ENCODE assay signal across 23 cellular contexts in genomic region chr11:22690891-22691290, GRCh38. TPM values are rescaled to one million over a fixed set of nuclear protein-coding genes. Genes with fewer than 3 reads are reported as not detected.
DNase-seq lines count a peak whose midpoint lies in the region; ATAC-seq and TF ChIP-seq lines count a peak whose summit lies in the region.
"Had no signal": no experiment of that assay in that cellular context is flagged by ENCODE, and none has a peak within 500 bp of the region (broad histone marks: within the 10 kb centered on the region; RNA-seq: fewer than 3 reads in every experiment).

No MANE protein-coding gene starts in this region.

- H3K4ac ChIP-seq in neuronal stem cell (ENCODE audit: low read length), result no peak overlapping the region

- WGBS in neuronal stem cell (ENCODE audit: extremely low coverage in 2 of 2, insufficient read length in 2 of 2, insufficient replicate concordance in 1 of 2), 2 donors, result no CpG with 5 or more reads among the region's 4 CpGs
- 67 to 80% (median 71%) methylated on average over 4 of the region's 4 CpGs for WGBS in heart left ventricle, 4 donors

- no peaks in the 10 kb centered on the region for H3K79me1 ChIP-seq in neuronal stem cell (ENCODE audit: low read depth, low read length)

- H2BK12ac ChIP-seq in neuronal stem cell (ENCODE audit: low read length), result no peak overlapping the region

- H3K36me3 Mint-ChIP-seq in GM23338 (ENCODE audit: low read depth), result no peaks in the 10 kb centered on the region
- H3K36me3 Mint-ChIP-seq: stimulated activated effector memory CD8-positive, alpha-beta T cell treated with anti-CD3 and anti-CD28 coated beads, Interleukin-12 subunit alpha, Interleukin-12 subunit beta, amount 100 ng/mL, for 72 hours had no signal

- H3K4me3 ChIP-seq in GM23338 (no peak overlapping the region), astrocyte of the spinal cord (ENCODE audit: low read depth, low read length) (no peak overlapping the region), neuronal stem cell (ENCODE audit: low read length in 2 of 2) (peak overlapping the region in 1 of 2 donors; percentile 14), heart left ventricle (no peak overlapping the region)
- H3K4me3 ChIP-seq: esophagus squamous epithelium, left lung, ovary, smooth muscle cell, thyroid gland had no signal

- H3K9ac ChIP-seq in neuronal stem cell (ENCODE audit: low read depth, low read length, poor library complexity), result no peak overlapping the region

- H3K23ac ChIP-seq in neuronal stem cell (ENCODE audit: low read depth, low read length, poor library complexity), result no peak overlapping the region

- peak; percentile 24 for DNase-seq in activated gamma-delta T cell treated with Interleukin-2 at 50 U/mL for 16 hours
- DNase-seq in activated gamma-delta T cell (lab: John Stamatoyannopoulos, UW), result no peak
- DNase-seq in GM23338 (ENCODE audit: low spot score), result no peak
- peak; percentile 13 for DNase-seq in astrocyte of the spinal cord (ENCODE audit: low read depth, low spot score)
- DNase-seq in neuronal stem cell (ENCODE audit: low spot score), result no peak
- DNase-seq in hippocampal formation (lab: John Stamatoyannopoulos, UW), result no peak
- no peak for DNase-seq in heart left ventricle
- DNase-seq in HUDEP-2 (lab: John Stamatoyannopoulos, UW; ENCODE audit: unreplicated experiment in 76 of 76), result no peak
- DNase-seq: C1 segment of cervical spinal cord; esophagus squamous epithelium; KG1; left lung; MM.1S; NCI-H1436; NCI-H446; OCI-M1; ovary; retina; stimulated activated CD4-positive, alpha-beta T cell treated with anti-CD3 and anti-CD28 coated beads, Interleukin-2, amount 100 ng/mL, for 48 hours; thyroid gland; WERI-Rb-1 had no signal

- peaks cover 6% of the 10 kb centered on the region; the same call in 2 of the 3 replicates for H3K4me1 Mint-ChIP-seq in GM23338
- H3K4me1 Mint-ChIP-seq: stimulated activated effector memory CD8-positive, alpha-beta T cell treated with anti-CD3 and anti-CD28 coated beads, Interleukin-12 subunit alpha, Interleukin-12 subunit beta, amount 100 ng/mL, for 72 hours had no signal

- H2AFZ ChIP-seq in GM23338 (peak overlapping the region; percentile 83), neuronal stem cell (ENCODE audit: low read length) (peak overlapping the region; percentile 88)

- H2AK5ac ChIP-seq in neuronal stem cell (ENCODE audit: low read depth, low read length), result no peak overlapping the region

- H3K36me3 ChIP-seq in GM23338 (ENCODE audit: insufficient read depth), result no peaks in the 10 kb centered on the region
- no peaks in the 10 kb centered on the region for H3K36me3 ChIP-seq in neuronal stem cell (replicated peaks in 1 of 2; ENCODE audit: control insufficient read depth in 2 of 2, insufficient read depth in 2 of 2, low read length in 2 of 2)
- peaks cover 0 to 9% (median 0%) of the 10 kb centered on the region in 9 donors for H3K36me3 ChIP-seq in heart left ventricle
- H3K36me3 ChIP-seq: esophagus squamous epithelium, left lung, ovary, thyroid gland, WERI-Rb-1 had no signal

- H3K4me2 ChIP-seq in GM23338, result no peak overlapping the region
- H3K4me2 ChIP-seq in neuronal stem cell (ENCODE audit: insufficient read depth, low read length, poor library complexity, severe bottlenecking), result no peak overlapping the region
- H3K4me2 ChIP-seq: smooth muscle cell had no signal

- H3F3A ChIP-seq in GM23338 (replicated peaks; ENCODE audit: low read depth), result no peaks in the 10 kb centered on the region

- H2BK15ac ChIP-seq in neuronal stem cell (ENCODE audit: low read length), result no peak overlapping the region

- H3K27ac ChIP-seq in GM23338 (ENCODE audit: low read depth) (no peak overlapping the region), neuronal stem cell (replicated peaks; ENCODE audit: low read length) (no peak overlapping the region), heart left ventricle (no peak overlapping the region)
- H3K27ac ChIP-seq: esophagus squamous epithelium, left lung, ovary, thyroid gland, WERI-Rb-1 had no signal

- no peak overlapping the region for H4K8ac ChIP-seq in neuronal stem cell (ENCODE audit: low read depth, low read length)

- no peak overlapping the region for H3K4me3 Mint-ChIP-seq in GM23338
- H3K4me3 Mint-ChIP-seq: stimulated activated effector memory CD8-positive, alpha-beta T cell treated with anti-CD3 and anti-CD28 coated beads, Interleukin-12 subunit alpha, Interleukin-12 subunit beta, amount 100 ng/mL, for 72 hours had no signal

- no peak overlapping the region for H2BK120ac ChIP-seq in neuronal stem cell (ENCODE audit: low read depth, low read length)

- no peaks in the 10 kb centered on the region for H3K9me3 ChIP-seq in neuronal stem cell (replicated peaks in 1 of 2; ENCODE audit: control insufficient read depth in 2 of 2, insufficient read depth in 1 of 2, low read depth in 1 of 2, low read length in 2 of 2)
- H3K9me3 ChIP-seq in heart left ventricle, result no peaks in the 10 kb centered on the region
- H3K9me3 ChIP-seq: esophagus squamous epithelium, left lung, ovary, thyroid gland had no signal

- H3K4me1 ChIP-seq in GM23338 (ENCODE audit: insufficient read depth), result 0 out of 2 replicates have a peak, but pooled peaks cover 5% of the 10 kb centered on the region
- H3K4me1 ChIP-seq in neuronal stem cell (ENCODE audit: control insufficient read depth in 2 of 2, insufficient read depth in 1 of 2, low read depth in 1 of 2, low read length in 2 of 2), result peaks cover 4 to 11% of the 10 kb centered on the region in 2 donors
- H3K4me1 ChIP-seq in heart left ventricle, result peaks cover 0 to 5% (median 0%) of the 10 kb centered on the region in 12 donors
- H3K4me1 ChIP-seq: left lung, thyroid gland had no signal

- H4K20me1 ChIP-seq in GM23338 (replicated peaks; ENCODE audit: insufficient read depth), result no peaks in the 10 kb centered on the region

- H3K14ac ChIP-seq in neuronal stem cell (ENCODE audit: low read length), result no peak overlapping the region

- H3K79me2 ChIP-seq in GM23338 (replicated peaks; ENCODE audit: insufficient read depth), result no peaks in the 10 kb centered on the region

- no peak for TF ChIP-seq POLR2A in heart left ventricle (IDR thresholded peaks at IDR 0.05)

- no peaks in the 10 kb centered on the region for H3K9me3 Mint-ChIP-seq in GM23338
- H3K9me3 Mint-ChIP-seq: stimulated activated effector memory CD8-positive, alpha-beta T cell treated with anti-CD3 and anti-CD28 coated beads, Interleukin-12 subunit alpha, Interleukin-12 subunit beta, amount 100 ng/mL, for 72 hours had no signal

- H2BK5ac ChIP-seq in neuronal stem cell (ENCODE audit: low read length), result no peak overlapping the region

- H3K27me3 ChIP-seq in GM23338 (ENCODE audit: insufficient read depth) (no peaks in the 10 kb centered on the region), neuronal stem cell (ENCODE audit: control insufficient read depth in 3 of 3, insufficient read depth in 3 of 3, low read depth in 1 of 3, low read length in 3 of 3) (no peaks in the 10 kb centered on the region), heart left ventricle (no peaks in the 10 kb centered on the region)
- H3K27me3 ChIP-seq: esophagus squamous epithelium, left lung, ovary, thyroid gland had no signal

- peak overlapping the region; percentile 42; the same call in 1 of the 2 replicates for H3K27ac Mint-ChIP-seq in GM23338
- H3K27ac Mint-ChIP-seq: stimulated activated effector memory CD8-positive, alpha-beta T cell treated with anti-CD3 and anti-CD28 coated beads, Interleukin-12 subunit alpha, Interleukin-12 subunit beta, amount 100 ng/mL, for 72 hours had no signal

- intact Hi-C loops in heart left ventricle (cut with DNase I), result no loop called here

- no peak overlapping the region for H4K91ac ChIP-seq in neuronal stem cell (ENCODE audit: low read depth, low read length, poor library complexity)

- peaks cover 3% of the 10 kb centered on the region for H3K27me3 Mint-ChIP-seq in GM23338 (ENCODE audit: insufficient read depth, low read depth, poor library complexity)

- no peaks in the 10 kb centered on the region for H3K9me2 ChIP-seq in GM23338 (ENCODE audit: insufficient read depth)

- in situ Hi-C loops in astrocyte of the spinal cord (cut with HindIII; ENCODE audit: low sequenced_read_pairs), result no loop called here

- no peak for ATAC-seq in GM23338
- no peak for ATAC-seq in heart left ventricle
- ATAC-seq: left lung; stimulated activated effector memory CD8-positive, alpha-beta T cell treated with anti-CD3 and anti-CD28 coated beads, Interleukin-12 subunit alpha, Interleukin-12 subunit beta, amount 100 ng/mL, for 72 hours had no signal

- H3K18ac ChIP-seq in neuronal stem cell (ENCODE audit: low read length), result no peak overlapping the region

- no peak for TF ChIP-seq CTCF in GM23338 (conservative IDR thresholded peaks at IDR 0.05; ENCODE audit: low read depth in 2 of 2)
- TF ChIP-seq CTCF in astrocyte of the spinal cord (IDR thresholded peaks at IDR 0.05; ENCODE audit: low read depth, low read length), result no peak
- no peak for TF ChIP-seq CTCF in heart left ventricle (IDR thresholded peaks at IDR 0.05)

TF ChIP-seq in GM23338, 12 proteins besides CTCF, POLR2A, EP300 and RAD21 (continues in another document):
- TF ChIP-seq ZNF331 (CRISPR knock-in tag; IDR thresholded peaks at IDR 0.05; ENCODE audit: low read depth) (no peak), JUNB (IDR thresholded peaks at IDR 0.05; ENCODE audit: unreplicated experiment) (no peak), EZH2phosphoT487 (IDR thresholded peaks at IDR 0.05; ENCODE audit: unreplicated experiment) (no peak), NANOG (IDR thresholded peaks at IDR 0.05; ENCODE audit: borderline replicate concordance) (no peak), ZNF114 (CRISPR knock-in tag; IDR thresholded peaks at IDR 0.05) (no peak)

RNA-seq across cellular contexts. Expression of gene GAS2, which starts 24.5 kb away (rescaled TPM):
- total RNA-seq in GM23338 (2014; rRNA removed; shearing (Covaris generic)), result 5.0 and 6.7 TPM in 2 replicates
- 1.4 and 2.6 TPM in 2 replicates for polyA plus RNA-seq in GM23338 (2016; fragmentation: Nextera tagmentation; extraction: Ambion mirVana)
- 1.4 TPM for polyA plus RNA-seq in neuronal stem cell (2013, experiment 1 of 2)
- 0.89 TPM for polyA plus RNA-seq in neuronal stem cell (2013, experiment 2 of 2)
- 10 to 100 TPM in 7 of 9 donors, 1 to 10 TPM in 2; 9.0 to 23.0 (median 13.1) TPM for total RNA-seq in heart left ventricle
- 1 to 10 TPM; 2.7 to 5.0 TPM for polyA plus RNA-seq in heart left ventricle

Comparison
In these comparisons a context has a peak if more than half of its experiments do, and no peak if none do; other contexts are left out.
1. DNase-seq: peak in activated gamma-delta T cell treated with Interleukin-2 at 50 U/mL for 16 hours (single experiment) and astrocyte of the spinal cord (single experiment); none in activated gamma-delta T cell (single experiment), GM23338 (single experiment), neuronal stem cell (single experiment), hippocampal formation (0 of 2), heart left ventricle (0 of 5) and HUDEP-2 (0 of 76).